Comparison of ENCODE assay signal across 4 cellular contexts in the genomic region with DNA sequence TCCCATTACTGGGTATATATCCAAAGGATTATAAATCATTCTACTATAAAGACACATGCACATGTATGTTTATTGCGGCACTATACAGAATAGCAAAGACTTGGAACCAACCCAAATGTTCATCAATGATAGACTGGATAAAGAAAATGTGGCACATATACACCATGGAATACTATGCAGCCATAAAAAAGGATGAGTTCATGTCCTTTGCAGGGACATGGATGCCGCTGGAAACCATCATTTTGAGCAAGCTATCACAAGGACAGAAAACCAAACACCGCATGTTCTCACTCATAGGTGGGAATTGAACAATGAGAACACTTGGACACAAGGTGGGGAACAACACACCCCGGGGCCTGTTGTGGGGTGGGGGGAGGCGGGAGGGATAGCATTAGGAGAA. TPM values are rescaled to one million over a fixed set of nuclear protein-coding genes. Genes with fewer than 3 reads are reported as not detected.
"Had no signal": no experiment of that assay in that cellular context is flagged by ENCODE, and none has a peak within 500 bp of the region (broad histone marks: within the 10 kb centered on the region; RNA-seq: fewer than 3 reads in every experiment).

No MANE protein-coding gene starts in this region.

RNA-seq across cellular contexts. Expression of gene NEUROD1, which starts 57.0 kb away (rescaled TPM):
- total RNA-seq: LHCN-M2, M059J, MCF 10A, NCI-H460 had no signal
